25 cellular contexts compared by ENCODE assay signal in genomic region chrX:150163181-150163930, GRCh38.
"Had no signal": no experiment of that assay in that cellular context is flagged by ENCODE, and none has a peak within 500 bp of the region (broad histone marks: within the 10 kb centered on the region; RNA-seq: fewer than 3 reads in every experiment).

No MANE protein-coding gene starts in this region.

- H3K27ac ChIP-seq: dorsolateral prefrontal cortex, epithelial cell of prostate, gastrocnemius medialis, neutrophil, parathyroid adenoma, right lobe of liver, transverse colon had no signal

- H3K36me3 Mint-ChIP-seq: mesothelial cell of epicardium; naive B cell; natural killer cell treated with Interleukin-12 subunit alpha and Interleukin-12 subunit beta and Interleukin-15 and Interleukin-18, amount 100 ng/mL, for 72 hours; stimulated activated naive B cell treated with anti-CD40 and anti-IgM and Interleukin-4, amounts not matched to agents 10 μg/mL and 1 μg/mL and 100 μg/mL, for 72 hours had no signal

- H3K27me3 ChIP-seq: gastrocnemius medialis, neutrophil, right lobe of liver, transverse colon had no signal

- H2AFZ ChIP-seq: parathyroid adenoma had no signal

- H3K9me3 ChIP-seq: gastrocnemius medialis, mucosa of descending colon, neutrophil, right lobe of liver, transverse colon had no signal

- H3K27me3 Mint-ChIP-seq: naive B cell; natural killer cell treated with Interleukin-12 subunit alpha and Interleukin-12 subunit beta and Interleukin-15 and Interleukin-18, amount 100 ng/mL, for 72 hours; progenitor cell of endocrine pancreas; stimulated activated naive B cell treated with anti-CD40 and anti-IgM and Interleukin-4, amounts not matched to agents 10 μg/mL and 1 μg/mL and 100 μg/mL, for 72 hours; stimulated activated naive CD8-positive, alpha-beta T cell treated with anti-CD3 and anti-CD28 coated beads, Interleukin-15, Interleukin-2, amounts not matched to agents 100 ng/mL and 50 ng/mL, for 24 hours had no signal

- ATAC-seq: esophagus mucosa; gastrocnemius medialis; left lobe of liver; mucosa of descending colon; natural killer cell treated with Interleukin-12 subunit alpha and Interleukin-12 subunit beta and Interleukin-15 and Interleukin-18, amount 100 ng/mL, for 72 hours; stimulated activated naive B cell treated with anti-CD40 and anti-IgM and Interleukin-4, amounts not matched to agents 10 μg/mL and 1 μg/mL and 100 μg/mL, for 72 hours had no signal

- H3K4me3 ChIP-seq: dorsolateral prefrontal cortex, gastrocnemius medialis, mucosa of descending colon, right lobe of liver, transverse colon had no signal

- H3K79me2 ChIP-seq: parathyroid adenoma had no signal

- DNase-seq: dorsolateral prefrontal cortex; effector CD8-positive, alpha-beta T cell; endodermal cell; gastrocnemius medialis; head of caudate nucleus; kidney; mesenchymal stem cell; mucosa of descending colon; naive B cell; right lobe of liver; small intestine; stimulated activated CD4-positive, alpha-beta T cell treated with anti-CD3 and anti-CD28 coated beads, Interleukin-15, amount 100 ng/mL, for 24 hours; stimulated activated CD4-positive, alpha-beta T cell treated with anti-CD3 and anti-CD28 coated beads, Interleukin-2, amount 100 ng/mL, for 48 hours; stimulated activated naive B cell treated with anti-CD40 and anti-IgM and Interleukin-4, amounts not matched to agents 10 μg/mL and 1 μg/mL and 100 μg/mL, for 72 hours; transverse colon had no signal

- H3K9me3 Mint-ChIP-seq: naive B cell; natural killer cell treated with Interleukin-12 subunit alpha and Interleukin-12 subunit beta and Interleukin-15 and Interleukin-18, amount 100 ng/mL, for 72 hours; stimulated activated naive B cell treated with anti-CD40 and anti-IgM and Interleukin-4, amounts not matched to agents 10 μg/mL and 1 μg/mL and 100 μg/mL, for 72 hours; stimulated activated naive CD8-positive, alpha-beta T cell treated with anti-CD3 and anti-CD28 coated beads, Interleukin-15, Interleukin-2, amounts not matched to agents 100 ng/mL and 50 ng/mL, for 24 hours had no signal

- H3K4me3 Mint-ChIP-seq: endodermal cell; mesothelial cell of epicardium; naive B cell; natural killer cell treated with Interleukin-12 subunit alpha and Interleukin-12 subunit beta and Interleukin-15 and Interleukin-18, amount 100 ng/mL, for 72 hours; neural crest cell; stimulated activated naive B cell treated with anti-CD40 and anti-IgM and Interleukin-4, amounts not matched to agents 10 μg/mL and 1 μg/mL and 100 μg/mL, for 72 hours; stimulated activated naive CD8-positive, alpha-beta T cell treated with anti-CD3 and anti-CD28 coated beads, Interleukin-15, Interleukin-2, amounts not matched to agents 100 ng/mL and 50 ng/mL, for 24 hours had no signal

- H3K27ac Mint-ChIP-seq: endodermal cell; mesothelial cell of epicardium; naive B cell; natural killer cell treated with Interleukin-12 subunit alpha and Interleukin-12 subunit beta and Interleukin-15 and Interleukin-18, amount 100 ng/mL, for 72 hours; progenitor cell of endocrine pancreas; stimulated activated naive B cell treated with anti-CD40 and anti-IgM and Interleukin-4, amounts not matched to agents 10 μg/mL and 1 μg/mL and 100 μg/mL, for 72 hours; stimulated activated naive CD8-positive, alpha-beta T cell treated with anti-CD3 and anti-CD28 coated beads, Interleukin-15, Interleukin-2, amounts not matched to agents 100 ng/mL and 50 ng/mL, for 24 hours had no signal

- H3K4me1 Mint-ChIP-seq: endodermal cell; mesothelial cell of epicardium; naive B cell; neural crest cell; stimulated activated naive B cell treated with anti-CD40 and anti-IgM and Interleukin-4, amounts not matched to agents 10 μg/mL and 1 μg/mL and 100 μg/mL, for 72 hours had no signal

- H3K4me1 ChIP-seq: gastrocnemius medialis, parathyroid adenoma, right lobe of liver, transverse colon had no signal

- H3K9ac ChIP-seq: parathyroid adenoma had no signal

- H3K36me3 ChIP-seq: gastrocnemius medialis, neutrophil, right lobe of liver, transverse colon had no signal
